2 cellular contexts compared by ENCODE assay signal in the genomic region with DNA sequence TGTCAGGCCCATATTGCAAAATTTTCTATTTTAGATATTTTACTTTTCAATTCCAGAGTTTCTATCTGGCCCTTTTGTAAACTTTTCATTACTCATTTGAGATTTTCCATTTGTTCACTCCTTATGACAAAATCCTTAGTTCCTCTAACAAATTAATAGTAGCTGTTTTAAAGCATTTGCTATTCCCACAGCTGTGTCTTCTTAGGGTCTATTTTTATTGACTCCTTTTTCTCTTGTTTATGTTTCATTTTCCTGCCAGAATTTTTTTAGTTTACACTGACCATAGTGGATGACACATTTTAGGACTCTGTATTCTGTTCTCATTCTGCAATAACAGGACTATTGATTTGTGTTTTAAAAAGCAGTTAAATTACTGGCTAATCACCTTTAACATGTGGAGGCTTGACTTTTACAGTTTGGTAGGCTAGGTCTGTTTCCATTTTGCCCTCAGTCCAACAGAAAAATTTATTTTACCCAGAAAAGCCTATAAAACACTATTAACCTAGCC.
TF ChIP-seq lines count a peak whose summit lies in the region.

No MANE protein-coding gene starts in this region.

TF ChIP-seq in liver, 16 proteins besides CTCF, POLR2A, EP300 and RAD21 (continued from another document):
- TF ChIP-seq FOXA1 (IDR thresholded peaks at IDR 0.05) (no peak), JUND (IDR thresholded peaks at IDR 0.05) (peak; percentile 22 to 26), RXRA (IDR thresholded peaks at IDR 0.05) (no peak), EGR1 (IDR thresholded peaks at IDR 0.05; ENCODE audit: low read depth in 2 of 2) (no peak)
- TF ChIP-seq, protein P1, sequence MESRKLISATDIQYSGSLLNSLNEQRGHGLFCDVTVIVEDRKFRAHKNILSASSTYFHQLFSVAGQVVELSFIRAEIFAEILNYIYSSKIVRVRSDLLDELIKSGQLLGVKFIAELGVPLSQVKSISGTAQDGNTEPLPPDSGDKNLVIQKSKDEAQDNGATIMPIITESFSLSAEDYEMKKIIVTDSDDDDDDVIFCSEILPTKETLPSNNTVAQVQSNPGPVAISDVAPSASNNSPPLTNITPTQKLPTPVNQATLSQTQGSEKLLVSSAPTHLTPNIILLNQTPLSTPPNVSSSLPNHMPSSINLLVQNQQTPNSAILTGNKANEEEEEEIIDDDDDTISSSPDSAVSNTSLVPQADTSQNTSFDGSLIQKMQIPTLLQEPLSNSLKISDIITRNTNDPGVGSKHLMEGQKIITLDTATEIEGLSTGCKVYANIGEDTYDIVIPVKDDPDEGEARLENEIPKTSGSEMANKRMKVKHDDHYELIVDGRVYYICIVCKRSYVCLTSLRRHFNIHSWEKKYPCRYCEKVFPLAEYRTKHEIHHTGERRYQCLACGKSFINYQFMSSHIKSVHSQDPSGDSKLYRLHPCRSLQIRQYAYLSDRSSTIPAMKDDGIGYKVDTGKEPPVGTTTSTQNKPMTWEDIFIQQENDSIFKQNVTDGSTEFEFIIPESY (IDR thresholded peaks at IDR 0.05) = no peak
- TF ChIP-seq, protein P2, sequence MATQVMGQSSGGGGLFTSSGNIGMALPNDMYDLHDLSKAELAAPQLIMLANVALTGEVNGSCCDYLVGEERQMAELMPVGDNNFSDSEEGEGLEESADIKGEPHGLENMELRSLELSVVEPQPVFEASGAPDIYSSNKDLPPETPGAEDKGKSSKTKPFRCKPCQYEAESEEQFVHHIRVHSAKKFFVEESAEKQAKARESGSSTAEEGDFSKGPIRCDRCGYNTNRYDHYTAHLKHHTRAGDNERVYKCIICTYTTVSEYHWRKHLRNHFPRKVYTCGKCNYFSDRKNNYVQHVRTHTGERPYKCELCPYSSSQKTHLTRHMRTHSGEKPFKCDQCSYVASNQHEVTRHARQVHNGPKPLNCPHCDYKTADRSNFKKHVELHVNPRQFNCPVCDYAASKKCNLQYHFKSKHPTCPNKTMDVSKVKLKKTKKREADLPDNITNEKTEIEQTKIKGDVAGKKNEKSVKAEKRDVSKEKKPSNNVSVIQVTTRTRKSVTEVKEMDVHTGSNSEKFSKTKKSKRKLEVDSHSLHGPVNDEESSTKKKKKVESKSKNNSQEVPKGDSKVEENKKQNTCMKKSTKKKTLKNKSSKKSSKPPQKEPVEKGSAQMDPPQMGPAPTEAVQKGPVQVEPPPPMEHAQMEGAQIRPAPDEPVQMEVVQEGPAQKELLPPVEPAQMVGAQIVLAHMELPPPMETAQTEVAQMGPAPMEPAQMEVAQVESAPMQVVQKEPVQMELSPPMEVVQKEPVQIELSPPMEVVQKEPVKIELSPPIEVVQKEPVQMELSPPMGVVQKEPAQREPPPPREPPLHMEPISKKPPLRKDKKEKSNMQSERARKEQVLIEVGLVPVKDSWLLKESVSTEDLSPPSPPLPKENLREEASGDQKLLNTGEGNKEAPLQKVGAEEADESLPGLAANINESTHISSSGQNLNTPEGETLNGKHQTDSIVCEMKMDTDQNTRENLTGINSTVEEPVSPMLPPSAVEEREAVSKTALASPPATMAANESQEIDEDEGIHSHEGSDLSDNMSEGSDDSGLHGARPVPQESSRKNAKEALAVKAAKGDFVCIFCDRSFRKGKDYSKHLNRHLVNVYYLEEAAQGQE (IDR thresholded peaks at IDR 0.05) = no peak

TF ChIP-seq in HepG2, 621 proteins besides CTCF, POLR2A, EP300 and RAD21:
- TF ChIP-seq NPAS2 (CRISPR knock-in tag; IDR thresholded peaks at IDR 0.05; ENCODE audit: borderline replicate concordance) (no peak), SMARCC2 (IDR thresholded peaks at IDR 0.05) (no peak), CC2D1A (CRISPR knock-in tag; IDR thresholded peaks at IDR 0.05) (no peak), CREB1 (IDR thresholded peaks at IDR 0.05) (no peak), CREB1 (CRISPR knock-in tag; IDR thresholded peaks at IDR 0.05) (no peak), IKZF1 (IDR thresholded peaks at IDR 0.05) (no peak), SOX5 (CRISPR knock-in tag; IDR thresholded peaks at IDR 0.05; ENCODE audit: borderline replicate concordance) (no peak), KDM5A (IDR thresholded peaks at IDR 0.05; ENCODE audit: borderline replicate concordance, low read length) (no peak), NAIF1 (CRISPR knock-in tag; IDR thresholded peaks at IDR 0.05; ENCODE audit: borderline replicate concordance) (no peak), SAP130 (CRISPR knock-in tag; IDR thresholded peaks at IDR 0.05; ENCODE audit: low read depth) (no peak), ARHGAP35 (CRISPR knock-in tag; IDR thresholded peaks at IDR 0.05; ENCODE audit: borderline replicate concordance) (no peak), ZNF629 (CRISPR knock-in tag; conservative IDR thresholded peaks at IDR 0.05) (no peak)
- TF ChIP-seq, protein P3, sequence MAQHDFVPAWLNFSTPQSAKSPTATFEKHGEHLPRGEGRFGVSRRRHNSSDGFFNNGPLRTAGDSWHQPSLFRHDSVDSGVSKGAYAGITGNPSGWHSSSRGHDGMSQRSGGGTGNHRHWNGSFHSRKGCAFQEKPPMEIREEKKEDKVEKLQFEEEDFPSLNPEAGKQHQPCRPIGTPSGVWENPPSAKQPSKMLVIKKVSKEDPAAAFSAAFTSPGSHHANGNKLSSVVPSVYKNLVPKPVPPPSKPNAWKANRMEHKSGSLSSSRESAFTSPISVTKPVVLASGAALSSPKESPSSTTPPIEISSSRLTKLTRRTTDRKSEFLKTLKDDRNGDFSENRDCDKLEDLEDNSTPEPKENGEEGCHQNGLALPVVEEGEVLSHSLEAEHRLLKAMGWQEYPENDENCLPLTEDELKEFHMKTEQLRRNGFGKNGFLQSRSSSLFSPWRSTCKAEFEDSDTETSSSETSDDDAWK (CRISPR knock-in tag; IDR thresholded peaks at IDR 0.05) = no peak
